Comparison of ENCODE assay signal across 22 cellular contexts in genomic region chr10:5816170-5816569, GRCh38. TPM values are rescaled to one million over a fixed set of nuclear protein-coding genes. Genes with fewer than 3 reads are reported as not detected.
A peak's percentile ranks its signal among the peaks of the same experiment; 100 is the strongest.
DNase-seq lines count a peak whose midpoint lies in the region; ATAC-seq and TF ChIP-seq lines count a peak whose summit lies in the region.
"Had no signal": no experiment of that assay in that cellular context is flagged by ENCODE, and none has a peak within 500 bp of the region (broad histone marks: within the 10 kb centered on the region; RNA-seq: fewer than 3 reads in every experiment).

No MANE protein-coding gene starts in this region.

- no peak overlapping the region for H3K23ac ChIP-seq in mesendoderm (ENCODE audit: low read length)

- H3K4me3 Mint-ChIP-seq in activated T-helper 1 cell treated with anti-CD3 and anti-CD28 coated beads, Interleukin-12 subunit alpha, Interleukin-12 subunit beta, Interleukin-2, Interleukin-4 antibody, amounts not matched to agents 30 ng/mL and 10 ng/mL and 1 ng/mL, durations not matched to agents 14 hours and 24 hours and 36 hours, result no peak overlapping the region
- H3K4me3 Mint-ChIP-seq: activated CD4-positive, alpha-beta memory T cell treated with anti-CD3 and anti-CD28 coated beads, Interleukin-2, amount 10 ng/mL, durations not matched to agents 7 days and 5 days; dendritic cell treated with granulocyte-macrophage colony-stimulating factor and Interleukin-4, amounts not matched to agents 40 ng/mL and 50 ng/mL, for 4 days; natural killer cell had no signal

- peaks cover 51% of the 10 kb centered on the region for H3K4me1 ChIP-seq in BLaER1
- H3K4me1 ChIP-seq in mesendoderm (ENCODE audit: control insufficient read depth, low read depth, low read length), result no peaks in the 10 kb centered on the region

- no peak overlapping the region for H3K56ac ChIP-seq in mesendoderm (ENCODE audit: low read length)

- peak overlapping the region; percentile 65 for H3K4me2 ChIP-seq in BLaER1
- H3K4me2 ChIP-seq in mesendoderm (ENCODE audit: low read length), result no peak overlapping the region

- H3K18ac ChIP-seq in mesendoderm (ENCODE audit: low read length), result no peak overlapping the region

- H3K36me3 ChIP-seq in BLaER1, result no peaks in the 10 kb centered on the region
- H3K36me3 ChIP-seq in mesendoderm (ENCODE audit: control insufficient read depth, insufficient read depth, low read length), result no peaks in the 10 kb centered on the region
- H3K36me3 ChIP-seq: lower lobe of right lung, vagina had no signal

- H4K5ac ChIP-seq in mesendoderm (ENCODE audit: low read length), result no peak overlapping the region

- H3K4me3 ChIP-seq in BLaER1, result no peak overlapping the region
- no peak overlapping the region for H3K4me3 ChIP-seq in GM12864 (ENCODE audit: low read depth, low read length)
- H3K4me3 ChIP-seq in mesendoderm (ENCODE audit: low read length), result no peak overlapping the region
- H3K4me3 ChIP-seq: K562, lower lobe of right lung, psoas muscle, vagina had no signal

- no peak overlapping the region for H2BK15ac ChIP-seq in mesendoderm (replicated peaks; ENCODE audit: low read depth)

- H3K27me3 Mint-ChIP-seq in activated T-helper 1 cell treated with anti-CD3 and anti-CD28 coated beads, Interleukin-12 subunit alpha, Interleukin-12 subunit beta, Interleukin-2, Interleukin-4 antibody, amounts not matched to agents 30 ng/mL and 10 ng/mL and 1 ng/mL, durations not matched to agents 14 hours and 24 hours and 36 hours (ENCODE audit: insufficient read depth), result no peaks in the 10 kb centered on the region
- H3K27me3 Mint-ChIP-seq: activated CD4-positive, alpha-beta memory T cell treated with anti-CD3 and anti-CD28 coated beads, Interleukin-2, amount 10 ng/mL, durations not matched to agents 7 days and 5 days; dendritic cell treated with granulocyte-macrophage colony-stimulating factor and Interleukin-4, amounts not matched to agents 40 ng/mL and 50 ng/mL, for 4 days had no signal

- no peak overlapping the region for H4K8ac ChIP-seq in mesendoderm (ENCODE audit: low read depth, low read length)

- no peak overlapping the region for H2AK5ac ChIP-seq in mesendoderm (ENCODE audit: low read length)

- peaks cover 18% of the 10 kb centered on the region for H4K20me1 ChIP-seq in BLaER1

- peak; percentile 57 for DNase-seq in GM12864 (ENCODE audit: low read depth)
- peak; percentile 85 for DNase-seq in MV-4-11 (lab: John Stamatoyannopoulos, UW)
- no peak for DNase-seq in activated T-helper 1 cell treated with anti-CD3 and anti-CD28 coated beads, Interleukin-12 subunit alpha, Interleukin-12 subunit beta, Interleukin-2, Interleukin-4 antibody, amounts not matched to agents 30 ng/mL and 10 ng/mL and 1 ng/mL, durations not matched to agents 14 hours and 24 hours and 36 hours (ENCODE audit: low spot score)
- no peak for DNase-seq in mesendoderm
- no peak for DNase-seq in NCI-H1105 (lab: John Stamatoyannopoulos, UW)
- DNase-seq: activated CD4-positive, alpha-beta memory T cell treated with anti-CD3 and anti-CD28 coated beads, Interleukin-2, amount 10 ng/mL, durations not matched to agents 7 days and 5 days; activated gamma-delta T cell; DMS53; lower lobe of right lung; natural killer cell; NCI-H1436; NCI-H2227 treated with DMSO at 0.1 percent for 48 hours; NK-92 treated with Interleukin-12 subunit alpha and Interleukin-12 subunit beta, amount 100 ng/mL, for 24 hours; psoas muscle had no signal

- ATAC-seq in GM18520 (IDR thresholded peaks at IDR 0.05; ENCODE audit: unreplicated experiment) (no peak), GM18519 (IDR thresholded peaks at IDR 0.05; ENCODE audit: low FRiP score, unreplicated experiment) (no peak)
- ATAC-seq: K562, lower lobe of right lung, natural killer cell, psoas muscle had no signal

- H2BK5ac ChIP-seq in mesendoderm (ENCODE audit: low read length), result no peak overlapping the region

- H3K4me1 Mint-ChIP-seq in activated T-helper 1 cell treated with anti-CD3 and anti-CD28 coated beads, Interleukin-12 subunit alpha, Interleukin-12 subunit beta, Interleukin-2, Interleukin-4 antibody, amounts not matched to agents 30 ng/mL and 10 ng/mL and 1 ng/mL, durations not matched to agents 14 hours and 24 hours and 36 hours (ENCODE audit: low read depth), result peaks cover 65% of the 10 kb centered on the region

- no peak for TF ChIP-seq CTCF in GM12864 (IDR thresholded peaks at IDR 0.05; ENCODE audit: low read depth, low read length, missing control alignments)

- peaks cover 6% of the 10 kb centered on the region for H3K9me3 Mint-ChIP-seq in activated T-helper 1 cell treated with anti-CD3 and anti-CD28 coated beads, Interleukin-12 subunit alpha, Interleukin-12 subunit beta, Interleukin-2, Interleukin-4 antibody, amounts not matched to agents 30 ng/mL and 10 ng/mL and 1 ng/mL, durations not matched to agents 14 hours and 24 hours and 36 hours
- H3K9me3 Mint-ChIP-seq: activated CD4-positive, alpha-beta memory T cell treated with anti-CD3 and anti-CD28 coated beads, Interleukin-2, amount 10 ng/mL, durations not matched to agents 7 days and 5 days; brain; dendritic cell treated with granulocyte-macrophage colony-stimulating factor and Interleukin-4, amounts not matched to agents 40 ng/mL and 50 ng/mL, for 4 days; natural killer cell had no signal

- peak overlapping the region; percentile 38 for H3K27ac Mint-ChIP-seq in activated T-helper 1 cell treated with anti-CD3 and anti-CD28 coated beads, Interleukin-12 subunit alpha, Interleukin-12 subunit beta, Interleukin-2, Interleukin-4 antibody, amounts not matched to agents 30 ng/mL and 10 ng/mL and 1 ng/mL, durations not matched to agents 14 hours and 24 hours and 36 hours
- H3K27ac Mint-ChIP-seq: brain, natural killer cell had no signal

- intact Hi-C loops in activated T-helper 1 cell treated with anti-CD3 and anti-CD28 coated beads, Interleukin-12 subunit alpha, Interleukin-12 subunit beta, Interleukin-2, Interleukin-4 antibody, amounts not matched to agents 30 ng/mL and 10 ng/mL and 1 ng/mL, durations not matched to agents 14 hours and 24 hours and 36 hours (cut with micrococcal nuclease), result loop anchor here (10.0 kb wide), 5 partner anchors 269 to 991 kb away; partner anchors contain the start of genes AKR1E2 and RBM17

- H3K27ac ChIP-seq in BLaER1, result no peak overlapping the region
- no peak overlapping the region for H3K27ac ChIP-seq in mesendoderm (ENCODE audit: low read depth, low read length)
- H3K27ac ChIP-seq: epithelial cell of prostate, lower lobe of right lung, psoas muscle, vagina had no signal

- H3K4ac ChIP-seq in mesendoderm (ENCODE audit: low read depth, low read length), result no peak overlapping the region

- no peak overlapping the region for H2BK120ac ChIP-seq in mesendoderm (ENCODE audit: low read depth, low read length)

- peaks cover 5% of the 10 kb centered on the region for H3K79me1 ChIP-seq in mesendoderm (ENCODE audit: low read length)

- H3K79me2 ChIP-seq in mesendoderm (ENCODE audit: control insufficient read depth, insufficient read depth, low read length), result peaks cover 18% of the 10 kb centered on the region

- H3K27me3 ChIP-seq in BLaER1 (no peaks in the 10 kb centered on the region), mesendoderm (ENCODE audit: insufficient read depth, low read length, poor library complexity) (no peaks in the 10 kb centered on the region)
- H3K27me3 ChIP-seq: vagina had no signal

- no peak overlapping the region for H3K9ac ChIP-seq in BLaER1
- no peak overlapping the region for H3K9ac ChIP-seq in mesendoderm (ENCODE audit: low read length)

- H3K9me3 ChIP-seq in BLaER1, result no peaks in the 10 kb centered on the region
- H3K9me3 ChIP-seq: lower lobe of right lung, psoas muscle, vagina had no signal

- peaks cover 16% of the 10 kb centered on the region for H3K36me3 Mint-ChIP-seq in activated T-helper 1 cell treated with anti-CD3 and anti-CD28 coated beads, Interleukin-12 subunit alpha, Interleukin-12 subunit beta, Interleukin-2, Interleukin-4 antibody, amounts not matched to agents 30 ng/mL and 10 ng/mL and 1 ng/mL, durations not matched to agents 14 hours and 24 hours and 36 hours (ENCODE audit: low read depth)
- H3K36me3 Mint-ChIP-seq: brain, natural killer cell had no signal

RNA-seq across cellular contexts. Expression of gene GDI2, which starts 2.9 kb away (rescaled TPM):
- 288 and 290 TPM in 2 replicates for total RNA-seq in activated T-helper 1 cell treated with anti-CD3 and anti-CD28 coated beads, Interleukin-12 subunit alpha, Interleukin-12 subunit beta, Interleukin-2, Interleukin-4 antibody, amounts not matched to agents 30 ng/mL and 10 ng/mL and 1 ng/mL, durations not matched to agents 14 hours and 24 hours and 36 hours
- polyA plus RNA-seq in mesendoderm (2013, experiment 1 of 2), result 276 TPM
- polyA plus RNA-seq in mesendoderm (2013, experiment 2 of 2), result 274 TPM

Comparison
In these comparisons a context has a peak if more than half of its experiments do, and no peak if none do; other contexts are left out.
1. DNase-seq: peak in GM12864 (single experiment) and MV-4-11 (single experiment); none in activated T-helper 1 cell treated with anti-CD3 and anti-CD28 coated beads, Interleukin-12 subunit alpha, Interleukin-12 subunit beta, Interleukin-2, Interleukin-4 antibody, amounts not matched to agents 30 ng/mL and 10 ng/mL and 1 ng/mL, durations not matched to agents 14 hours and 24 hours and 36 hours (single experiment), mesendoderm (single experiment) and NCI-H1105 (single experiment).